27 cellular contexts compared by ENCODE assay signal in genomic region chr1:209493584-209493983, GRCh38.
A peak's percentile ranks its signal among the peaks of the same experiment; 100 is the strongest.
DNase-seq lines count a peak whose midpoint lies in the region; TF ChIP-seq lines count a peak whose summit lies in the region.
"Had no signal": no experiment of that assay in that cellular context is flagged by ENCODE, and none has a peak within 500 bp of the region (broad histone marks: within the 10 kb centered on the region; RNA-seq: fewer than 3 reads in every experiment).

No MANE protein-coding gene starts in this region.

- H3K4me3 ChIP-seq in fibroblast of villous mesenchyme (ENCODE audit: low read depth, low read length) = no peak overlapping the region
- no peak overlapping the region for H3K4me3 ChIP-seq in Peyer's patch
- H3K4me3 ChIP-seq: dorsolateral prefrontal cortex, lung, neural progenitor cell, SJSA1, suprapubic skin had no signal

- no peaks in the 10 kb centered on the region for H3K9me3 ChIP-seq in Peyer's patch
- H3K9me3 ChIP-seq: SJSA1, suprapubic skin had no signal

- H3K27ac ChIP-seq in Peyer's patch = no peak overlapping the region
- H3K27ac ChIP-seq: dorsolateral prefrontal cortex, neural progenitor cell, SJSA1, suprapubic skin had no signal

- no peak for TF ChIP-seq CTCF in fibroblast of villous mesenchyme (IDR thresholded peaks at IDR 0.05; ENCODE audit: insufficient read depth, low read depth, low read length)
- no peak for TF ChIP-seq CTCF in Peyer's patch (IDR thresholded peaks at IDR 0.05)

- no peak for TF ChIP-seq POLR2A in Peyer's patch (IDR thresholded peaks at IDR 0.05)

- DNase-seq in EH (ENCODE audit: low read depth) (peak; percentile 23), RPMI7951 (ENCODE audit: low read depth) (peak; percentile 53), fibroblast of villous mesenchyme (ENCODE audit: low read depth) (peak; percentile 12), renal cortical epithelial cell (ENCODE audit: low read depth) (peak; percentile 25), NCI-H524 (lab: John Stamatoyannopoulos, UW) (no peak), Peyer's patch (no peak)
- DNase-seq in activated CD4-positive, alpha-beta T cell treated with anti-CD3 and anti-CD28 coated beads, Interleukin-2, amount 10 ng/mL, durations not matched to agents 24 days and 14 days = no peak
- DNase-seq: activated CD8-positive, alpha-beta T cell treated with anti-CD3 and anti-CD28 coated beads, Interleukin-2, amount 10 ng/mL, durations not matched to agents 7 days and 5 days; activated effector memory CD4-positive, alpha-beta T cell treated with Interleukin-2 at 50 U/mL for 16 hours; dorsolateral prefrontal cortex; glutamatergic neuron; IMR-90; kidney; NCI-H1048; NCI-H1694 treated with DMSO at 0.1 percent for 48 hours; NCI-H2171; NCI-H510A; NK-92 treated with Interleukin-12 subunit alpha and Interleukin-12 subunit beta, amount 100 ng/mL, for 24 hours; right cardiac atrium; stimulated activated naive CD4-positive, alpha-beta T cell had no signal

- no peaks in the 10 kb centered on the region for H3K36me3 Mint-ChIP-seq in activated CD4-positive, alpha-beta T cell treated with anti-CD3 and anti-CD28 coated beads, Interleukin-2, amount 10 ng/mL, durations not matched to agents 24 days and 14 days (ENCODE audit: low read depth)
- H3K36me3 Mint-ChIP-seq: activated naive CD8-positive, alpha-beta T cell; CD14-positive monocyte; neural progenitor cell had no signal

- H3K36me3 ChIP-seq in Peyer's patch = no peaks in the 10 kb centered on the region
- H3K36me3 ChIP-seq: neural progenitor cell, SJSA1, suprapubic skin had no signal

- H3K27ac Mint-ChIP-seq in activated CD4-positive, alpha-beta T cell treated with anti-CD3 and anti-CD28 coated beads, Interleukin-2, amount 10 ng/mL, durations not matched to agents 24 days and 14 days = no peak overlapping the region
- H3K27ac Mint-ChIP-seq: activated CD8-positive, alpha-beta T cell treated with anti-CD3 and anti-CD28 coated beads, Interleukin-2, amount 10 ng/mL, durations not matched to agents 7 days and 5 days; activated naive CD8-positive, alpha-beta T cell; CD14-positive monocyte; neural progenitor cell had no signal

- H3K4me3 Mint-ChIP-seq in activated CD4-positive, alpha-beta T cell treated with anti-CD3 and anti-CD28 coated beads, Interleukin-2, amount 10 ng/mL, durations not matched to agents 24 days and 14 days = no peak overlapping the region
- H3K4me3 Mint-ChIP-seq: activated CD8-positive, alpha-beta T cell treated with anti-CD3 and anti-CD28 coated beads, Interleukin-2, amount 10 ng/mL, durations not matched to agents 7 days and 5 days; activated naive CD8-positive, alpha-beta T cell; CD14-positive monocyte; central memory CD8-positive, alpha-beta T cell; neural progenitor cell had no signal

- intact Hi-C loops in activated CD4-positive, alpha-beta T cell treated with anti-CD3 and anti-CD28 coated beads, Interleukin-2, amount 10 ng/mL, durations not matched to agents 24 days and 14 days (cut with micrococcal nuclease) = no loop called here

- no peaks in the 10 kb centered on the region for H3K4me1 Mint-ChIP-seq in activated CD4-positive, alpha-beta T cell treated with anti-CD3 and anti-CD28 coated beads, Interleukin-2, amount 10 ng/mL, durations not matched to agents 24 days and 14 days
- H3K4me1 Mint-ChIP-seq: CD14-positive monocyte; central memory CD8-positive, alpha-beta T cell had no signal

- no peaks in the 10 kb centered on the region for H3K4me1 ChIP-seq in Peyer's patch
- H3K4me1 ChIP-seq: neural progenitor cell, SJSA1, suprapubic skin had no signal

- peaks cover 5% of the 10 kb centered on the region for H3K9me3 Mint-ChIP-seq in activated CD4-positive, alpha-beta T cell treated with anti-CD3 and anti-CD28 coated beads, Interleukin-2, amount 10 ng/mL, durations not matched to agents 24 days and 14 days

- peaks cover 16% of the 10 kb centered on the region for H3K27me3 Mint-ChIP-seq in activated CD4-positive, alpha-beta T cell treated with anti-CD3 and anti-CD28 coated beads, Interleukin-2, amount 10 ng/mL, durations not matched to agents 24 days and 14 days

- no peaks in the 10 kb centered on the region for H3K27me3 ChIP-seq in Peyer's patch
- H3K27me3 ChIP-seq: dorsolateral prefrontal cortex, neural progenitor cell, SJSA1, suprapubic skin had no signal

Comparison
In these comparisons a context has a peak if more than half of its experiments do, and no peak if none do; other contexts are left out.
1. DNase-seq: peak in EH (single experiment), RPMI7951 (single experiment), fibroblast of villous mesenchyme (single experiment) and renal cortical epithelial cell (single experiment); none in NCI-H524 (0 of 2), activated CD4-positive, alpha-beta T cell treated with anti-CD3 and anti-CD28 coated beads, Interleukin-2, amount 10 ng/mL, durations not matched to agents 24 days and 14 days (single experiment) and Peyer's patch (0 of 3).